26 cellular contexts compared by ENCODE assay signal in genomic region chr6:23940466-23940865, GRCh38.
DNase-seq lines count a peak whose midpoint lies in the region; ATAC-seq, FAIRE-seq and TF ChIP-seq lines count a peak whose summit lies in the region.
"Had no signal": no experiment of that assay in that cellular context is flagged by ENCODE, and none has a peak within 500 bp of the region (broad histone marks: within the 10 kb centered on the region; RNA-seq: fewer than 3 reads in every experiment).

No MANE protein-coding gene starts in this region.

- H2BK5ac ChIP-seq in H1 (ENCODE audit: low read depth, low read length) = no peak overlapping the region

- peak overlapping the region; percentile 85 for H3K27ac Mint-ChIP-seq in mesothelial cell of epicardium
- H3K27ac Mint-ChIP-seq: CD8-positive, alpha-beta T cell had no signal

- no peak overlapping the region for H4K8ac ChIP-seq in H1 (ENCODE audit: extremely low read depth, insufficient read depth, low read length)

- H3K27me3 Mint-ChIP-seq in mesothelial cell of epicardium (ENCODE audit: low read depth) = no peaks in the 10 kb centered on the region

- H2AK5ac ChIP-seq in H1 (ENCODE audit: low read depth, low read length) = no peak overlapping the region

- H4K20me1 ChIP-seq in H1 (replicated peaks in 1 of 2; ENCODE audit: control insufficient read depth in 1 of 2, insufficient read depth in 2 of 2, low read length in 2 of 2) = no peaks in the 10 kb centered on the region

- no peak overlapping the region for H3K9ac ChIP-seq in H1 (replicated peaks in 1 of 4; ENCODE audit: extremely low read depth in 1 of 4, low read depth in 3 of 4, low read length in 3 of 4)

- H3K9me3 ChIP-seq in cardiac muscle cell (ENCODE audit: low read depth) = no peaks in the 10 kb centered on the region
- H3K9me3 ChIP-seq in H1 (ENCODE audit: insufficient read depth in 2 of 2, low read depth in 1 of 2, low read length in 1 of 2) = no peaks in the 10 kb centered on the region
- no peaks in the 10 kb centered on the region for H3K9me3 ChIP-seq in upper lobe of right lung
- H3K9me3 ChIP-seq: MG63 had no signal

- H4K91ac ChIP-seq in H1 (replicated peaks; ENCODE audit: insufficient read length, low read length) = no peak overlapping the region

- no peak for TF ChIP-seq CTCF in cardiac muscle cell (IDR thresholded peaks at IDR 0.05; ENCODE audit: low read depth, low read length)
- TF ChIP-seq CTCF in H1 (IDR thresholded peaks at IDR 0.05; ENCODE audit: control extremely low read depth in 1 of 3, insufficient read depth in 1 of 3, low read depth in 1 of 3, low read length in 3 of 3) = no peak
- no peak for TF ChIP-seq CTCF in mesothelial cell of epicardium (IDR thresholded peaks at IDR 0.05; ENCODE audit: unreplicated experiment)
- no peak for TF ChIP-seq CTCF in upper lobe of right lung (IDR thresholded peaks at IDR 0.05)

- H3K18ac ChIP-seq in H1 (ENCODE audit: extremely low read depth, low read length) = no peak overlapping the region

- no peak for TF ChIP-seq POLR2A in H1 (IDR thresholded peaks at IDR 0.05; ENCODE audit: control extremely low read depth in 1 of 2, low read depth in 2 of 2, low read length in 2 of 2)

- no peak for FAIRE-seq in H1 (lab: Jason Lieb, UNC)
- FAIRE-seq: GM18507, HepG2, K562 had no signal

- H3K4ac ChIP-seq in H1 (replicated peaks; ENCODE audit: insufficient read length, low read depth, low read length) = no peak overlapping the region

- no peak for TF ChIP-seq RAD21 in H1 (IDR thresholded peaks at IDR 0.05 in 1 of 2, conservative IDR thresholded peaks at IDR 0.05 in 1 of 2; ENCODE audit: low read depth in 2 of 2, low read length in 2 of 2)

- H2BK12ac ChIP-seq in H1 (ENCODE audit: low read depth, low read length) = no peak overlapping the region

- H3K4me3 ChIP-seq in cardiac muscle cell (no peak overlapping the region), H1 (ENCODE audit: extremely low read depth in 1 of 4, insufficient read depth in 2 of 4, low read depth in 3 of 4, low read length in 4 of 4) (no peak overlapping the region), upper lobe of right lung (no peak overlapping the region)
- H3K4me3 ChIP-seq: K562, MG63 had no signal

- no peak overlapping the region for H3K14ac ChIP-seq in H1 (ENCODE audit: insufficient read length)

- H3K36me3 Mint-ChIP-seq in mesothelial cell of epicardium = no peaks in the 10 kb centered on the region
- H3K36me3 Mint-ChIP-seq: CD8-positive, alpha-beta T cell had no signal

- intact Hi-C loops in left ventricle myocardium superior (cut with micrococcal nuclease) (no loop called here), upper lobe of right lung (cut with DNase I) (no loop called here)

- peaks cover 37% of the 10 kb centered on the region for H3K4me1 Mint-ChIP-seq in mesothelial cell of epicardium

- ATAC-seq in left ventricle myocardium superior (no peak), upper lobe of right lung (peak; percentile 82)
- ATAC-seq: CD8-positive, alpha-beta T cell; HepG2; K562; PC-3 had no signal

- no peak overlapping the region for H3K4me3 Mint-ChIP-seq in mesothelial cell of epicardium
- H3K4me3 Mint-ChIP-seq: CD8-positive, alpha-beta T cell had no signal

- H3K36me3 ChIP-seq in cardiac muscle cell (no peaks in the 10 kb centered on the region), H1 (ENCODE audit: control insufficient read depth in 2 of 4, insufficient read depth in 4 of 4, low read length in 3 of 4) (no peaks in the 10 kb centered on the region), upper lobe of right lung (no peaks in the 10 kb centered on the region)
- H3K36me3 ChIP-seq: MG63 had no signal

- no peaks in the 10 kb centered on the region for H3K79me1 ChIP-seq in H1 (ENCODE audit: low read depth, low read length)

- POLR2A ChIA-PET in H1 (lab: Charles Lee; ENCODE audit: partially characterized antibody) = no interaction called here

- H3K27me3 ChIP-seq in cardiac muscle cell = no peaks in the 10 kb centered on the region
- H3K27me3 ChIP-seq in H1 (replicated peaks in 1 of 4; ENCODE audit: control insufficient read depth in 3 of 4, extremely low read depth in 1 of 4, insufficient read depth in 3 of 4, low read length in 3 of 4) = no peaks in the 10 kb centered on the region
- H3K27me3 ChIP-seq in upper lobe of right lung = no peaks in the 10 kb centered on the region
- H3K27me3 ChIP-seq: MG63 had no signal

- TF ChIP-seq EP300 in H1 (IDR thresholded peaks at IDR 0.05; ENCODE audit: borderline replicate concordance in 1 of 2, low read depth in 2 of 2, low read length in 2 of 2) = no peak

- H2BK15ac ChIP-seq in H1 (ENCODE audit: low read length) = no peak overlapping the region

- no peaks in the 10 kb centered on the region for H3K79me2 ChIP-seq in H1 (ENCODE audit: control insufficient read depth in 1 of 2, insufficient read depth in 2 of 2, low read length in 2 of 2)

- peaks cover 24% of the 10 kb centered on the region for H3K9me3 Mint-ChIP-seq in mesothelial cell of epicardium
- H3K9me3 Mint-ChIP-seq: CD8-positive, alpha-beta T cell had no signal

- H3K4me2 ChIP-seq in H1 (ENCODE audit: insufficient read depth in 1 of 2, low read depth in 2 of 2, low read length in 2 of 2) = no peak overlapping the region

- H3K23me2 ChIP-seq in H1 (ENCODE audit: low read depth, low read length) = no peaks in the 10 kb centered on the region

- H3K27ac ChIP-seq in cardiac muscle cell (peak overlapping the region; percentile 42), H1 (ENCODE audit: low read depth, low read length) (no peak overlapping the region), upper lobe of right lung (no peak overlapping the region)

- no peak overlapping the region for H4K5ac ChIP-seq in H1 (ENCODE audit: insufficient read length, low read depth, low read length)

- DNase-seq in cardiac muscle cell (ENCODE audit: low read depth in 1 of 2, low spot score in 1 of 2) (peak in 1 of 2 donors; percentile 56), left ventricle myocardium superior (no peak), H1 (ENCODE audit: low read depth in 1 of 2, low spot score in 2 of 2) (no peak), mesothelial cell of epicardium (ENCODE audit: low spot score in 2 of 2, unreplicated experiment in 2 of 2) (no peak), upper lobe of right lung (no peak), NCI-H1436 (lab: John Stamatoyannopoulos, UW) (no peak), NCI-H748 treated with DMSO at 0.1 percent for 48 hours (lab: John Stamatoyannopoulos, UW) (no peak)
- DNase-seq in stimulated activated CD4-positive, alpha-beta T cell treated with anti-CD3 and anti-CD28 coated beads, Interleukin-2, amount 100 ng/mL, for 48 hours = no peak
- DNase-seq: 8988T; AML-193; C1 segment of cervical spinal cord; Calu3; CD8-positive, alpha-beta T cell; DMS153; GDM1; H7; MG63; NCI-H1417; NCI-H187; NCI-H446; NCI-H526; PC-3; Right ventricle myocardium superior had no signal

- CTCF ChIA-PET in H1 (lab: Charles Lee; ENCODE audit: partially characterized antibody) = no interaction called here

- no peak overlapping the region for H3K56ac ChIP-seq in H1 (replicated peaks; ENCODE audit: insufficient read length, low read depth, low read length)

- H2BK20ac ChIP-seq in H1 (ENCODE audit: low read length) = no peak overlapping the region

- no peak overlapping the region for H2AFZ ChIP-seq in H1 (ENCODE audit: low read length)

- H3K4me1 ChIP-seq in cardiac muscle cell (ENCODE audit: low read depth) = peaks cover 6% of the 10 kb centered on the region
- H3K4me1 ChIP-seq in H1 (replicated peaks in 1 of 4; ENCODE audit: control insufficient read depth in 3 of 4, insufficient read depth in 4 of 4, low read length in 3 of 4) = no peaks in the 10 kb centered on the region
- H3K4me1 ChIP-seq in upper lobe of right lung = no peaks in the 10 kb centered on the region

- H2BK120ac ChIP-seq in H1 (replicated peaks; ENCODE audit: low read depth, low read length) = no peak overlapping the region

- no peak overlapping the region for H3K23ac ChIP-seq in H1 (ENCODE audit: insufficient read length)

TF ChIP-seq in H1, 55 proteins besides CTCF, POLR2A, EP300 and RAD21:
- peak; percentile 67; the same call in 1 of the 2 replicates for TF ChIP-seq TEAD4 (IDR thresholded peaks at IDR 0.05; ENCODE audit: low read depth, low read length)
- TF ChIP-seq ATF3 (IDR thresholded peaks at IDR 0.05; ENCODE audit: insufficient read depth, low read depth, low read length) = no peak
TF ChIP-seq in H1: peak in this region for 1.
